ENCODE assay signal across 8 cellular contexts in genomic region chr5:115842952-115843351, GRCh38. TPM values are rescaled to one million over a fixed set of nuclear protein-coding genes. Genes with fewer than 3 reads are reported as not detected.
DNase-seq lines count a peak whose midpoint lies in the region; ATAC-seq and TF ChIP-seq lines count a peak whose summit lies in the region.

No MANE protein-coding gene starts in this region.

- intact Hi-C loops in esophagus squamous epithelium (cut with DNase I) (no loop called here), sigmoid colon (cut with DNase I) (loop anchor here (5.0 to 10.0 kb wide), 3 partner anchors 239 to 548 kb away; partner anchors contain the start of genes CCDC112 and FEM1C)

- DNase-seq in RKO (ENCODE audit: low spot score) (peak; percentile 30), esophagus squamous epithelium (lab: John Stamatoyannopoulos, UW) (no peak), sigmoid colon (no peak), GM19238 (ENCODE audit: insufficient read length, low spot score) (no peak)

- TF ChIP-seq CTCF in GM12875 (IDR thresholded peaks at IDR 0.05; ENCODE audit: borderline replicate concordance, insufficient read depth, low read depth, low read length) (no peak), esophagus squamous epithelium (IDR thresholded peaks at IDR 0.05) (no peak), sigmoid colon (IDR thresholded peaks at IDR 0.05) (no peak)

- H3K4me1 ChIP-seq in esophagus squamous epithelium, result peaks cover 20 to 79% (median 41%) of the 10 kb centered on the region in 3 donors
- peaks cover 0 to 57% (median 49%) of the 10 kb centered on the region in 4 donors for H3K4me1 ChIP-seq in sigmoid colon

- 9 to 10% methylated on average over 3 of the region's 3 CpGs for WGBS in esophagus squamous epithelium, 2 donors
- WGBS in sigmoid colon, 2 donors, result 8 to 17% methylated on average over 3 of the region's 3 CpGs

- no peaks in the 10 kb centered on the region for H3K27me3 ChIP-seq in esophagus squamous epithelium
- no peaks in the 10 kb centered on the region for H3K27me3 ChIP-seq in sigmoid colon

- no peak for ATAC-seq in HG02571 (IDR thresholded peaks at IDR 0.05; ENCODE audit: unreplicated experiment)
- no peak for ATAC-seq in HG03521 (IDR thresholded peaks at IDR 0.05; ENCODE audit: unreplicated experiment)
- ATAC-seq in HG03520 (IDR thresholded peaks at IDR 0.05; ENCODE audit: unreplicated experiment), result no peak

- H3K4me3 ChIP-seq in GM12875 (ENCODE audit: low read depth, low read length) (peak overlapping the region; percentile 98), esophagus squamous epithelium (peak overlapping the region; percentile 92 to 98 (median 93)), sigmoid colon (peak overlapping the region; percentile 87 to 98 (median 94))

- peaks cover 0 to 3% (median 0%) of the 10 kb centered on the region in 3 donors for H3K36me3 ChIP-seq in esophagus squamous epithelium
- H3K36me3 ChIP-seq in sigmoid colon, result no peaks in the 10 kb centered on the region

- no peaks in the 10 kb centered on the region for H3K9me3 ChIP-seq in esophagus squamous epithelium
- no peaks in the 10 kb centered on the region for H3K9me3 ChIP-seq in sigmoid colon

- H3K27ac ChIP-seq in esophagus squamous epithelium, result peak overlapping the region in 3 of 4 donors; percentile 97 to 98 (median 97)
- H3K27ac ChIP-seq in sigmoid colon, result peak overlapping the region; percentile 95 to 99 (median 96)

- no peak for TF ChIP-seq EP300 in sigmoid colon (IDR thresholded peaks at IDR 0.05)

- TF ChIP-seq POLR2A in esophagus squamous epithelium (IDR thresholded peaks at IDR 0.05) (no peak), sigmoid colon (IDR thresholded peaks at IDR 0.05) (no peak)

RNA-seq across cellular contexts. Expression of gene AP3S1, which starts 1.2 kb away (rescaled TPM):
- 100 to 1,000 TPM in 2 of 4 donors, 10 to 100 TPM in 2; 69.4 to 199 (median 97.3) TPM for total RNA-seq in esophagus squamous epithelium
- 100 to 1,000 TPM in 3 of 4 donors, 10 to 100 TPM in 1; 87.8 to 229 (median 119) TPM for total RNA-seq in sigmoid colon
- polyA plus RNA-seq in sigmoid colon, result 100 to 1,000 TPM in 2 of 3 donors, 10 to 100 TPM in 1; 59.7 to 203 (median 190) TPM

RNA-seq across cellular contexts. Expression of gene ATG12, which starts 1.6 kb away (rescaled TPM):
- total RNA-seq in esophagus squamous epithelium (10 to 100 TPM; 15.7 to 37.8 (median 33.5) TPM), sigmoid colon (10 to 100 TPM; 35.3 to 82.5 (median 56.0) TPM)
- 10 to 100 TPM; 29.5 to 46.0 (median 34.2) TPM for polyA plus RNA-seq in sigmoid colon

RNA-seq across cellular contexts. Expression of gene CDO1, which starts 26.5 kb away (rescaled TPM):
- total RNA-seq in esophagus squamous epithelium (1 to 10 TPM in 2 of 4 donors, under 1 TPM in 1, not detected in 1; 0.75 to 6.7 (median 5.7) TPM), sigmoid colon (10 to 100 TPM; 16.8 to 21.4 (median 20.0) TPM)
- 1 to 10 TPM in 2 of 3 donors, not detected in 1; 5.4 to 6.3 TPM for polyA plus RNA-seq in sigmoid colon
